ENCODE assay signal across 1 cellular context in the genomic region with DNA sequence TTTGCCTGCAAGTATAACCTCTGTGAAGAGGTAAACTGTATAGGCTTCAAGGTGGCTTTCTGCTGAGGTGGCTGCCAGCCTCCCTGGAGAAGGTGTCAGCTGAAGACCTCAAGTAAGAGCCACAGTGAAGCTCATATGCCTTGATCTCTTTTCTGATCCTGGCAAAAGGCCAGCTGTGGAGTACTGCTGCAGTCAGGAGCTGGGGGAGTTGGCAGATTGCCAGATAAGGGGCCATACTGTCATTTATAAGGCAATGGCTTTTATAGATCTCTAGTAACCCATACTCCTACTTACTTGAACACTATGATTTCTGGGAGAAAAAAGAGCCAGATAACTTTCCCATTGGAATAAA.
TF ChIP-seq lines count a peak whose summit lies in the region.

No MANE protein-coding gene starts in this region.

TF ChIP-seq in K562, 482 proteins besides CTCF, POLR2A, EP300 and RAD21 (continued from another document and continues in another):
- TF ChIP-seq E4F1 (CRISPR knock-in tag; IDR thresholded peaks at IDR 0.05; ENCODE audit: borderline replicate concordance) (no peak), REST (CRISPR knock-in tag; IDR thresholded peaks at IDR 0.05; ENCODE audit: low read depth) (no peak), MTA3 (IDR thresholded peaks at IDR 0.05; ENCODE audit: borderline replicate concordance) (no peak), KDM1A (IDR thresholded peaks at IDR 0.05) (peak in 1 of 2 experiments; percentile 23; a peak in 1 of 4 replicates), SPI1 (IDR thresholded peaks at IDR 0.05; ENCODE audit: borderline replicate concordance, low read depth, low read length) (no peak), GATAD2A (IDR thresholded peaks at IDR 0.05) (no peak), NFIX (CRISPR knock-in tag; IDR thresholded peaks at IDR 0.05; ENCODE audit: low read depth) (peak; percentile 100), SIN3A (IDR thresholded peaks at IDR 0.05; ENCODE audit: borderline replicate concordance in 2 of 2, control insufficient read depth in 1 of 2, low read depth in 2 of 2, low read length in 2 of 2) (no peak), RAD51 (IDR thresholded peaks at IDR 0.05; ENCODE audit: borderline replicate concordance, low read depth) (no peak), SAFB2 (IDR thresholded peaks at IDR 0.05; ENCODE audit: borderline replicate concordance, low read depth, low read length, severe bottlenecking) (no peak), EZH2 (IDR thresholded peaks at IDR 0.05; ENCODE audit: borderline replicate concordance, low read depth, low read length) (no peak), CHCHD3 (CRISPR knock-in tag; IDR thresholded peaks at IDR 0.05) (no peak), DPF2 (IDR thresholded peaks at IDR 0.05) (peak; percentile 61; the same call in 1 of the 2 replicates), STAG1 (CRISPR knock-in tag; IDR thresholded peaks at IDR 0.05; ENCODE audit: borderline replicate concordance) (no peak), ZNF354B (CRISPR knock-in tag; IDR thresholded peaks at IDR 0.05) (no peak), L3MBTL2 (IDR thresholded peaks at IDR 0.05) (peak; percentile 67), ARID1B (IDR thresholded peaks at IDR 0.05) (peak; percentile 38), GABPB2 (CRISPR knock-in tag; conservative IDR thresholded peaks at IDR 0.05) (no peak), CC2D1A (IDR thresholded peaks at IDR 0.05) (no peak), PCBP1 (IDR thresholded peaks at IDR 0.05; ENCODE audit: low read depth, low read length, poor library complexity, severe bottlenecking) (no peak), HMG20B (CRISPR knock-in tag; IDR thresholded peaks at IDR 0.05) (no peak), GATAD2B (IDR thresholded peaks at IDR 0.05; ENCODE audit: borderline replicate concordance) (peak; percentile 66), VEZF1 (CRISPR knock-in tag; IDR thresholded peaks at IDR 0.05) (peak; percentile 25; the same call in 1 of the 2 replicates), NCOA2 (IDR thresholded peaks at IDR 0.05; ENCODE audit: partially characterized antibody in 2 of 2) (peak in 1 of 2 experiments; percentile 83), ARID3B (CRISPR knock-in tag; IDR thresholded peaks at IDR 0.05; ENCODE audit: borderline replicate concordance) (no peak), PHB (CRISPR knock-in tag; IDR thresholded peaks at IDR 0.05) (no peak), DMBX1 (CRISPR knock-in tag; IDR thresholded peaks at IDR 0.05; ENCODE audit: borderline replicate concordance) (no peak), ZBTB11 (CRISPR knock-in tag; IDR thresholded peaks at IDR 0.05) (no peak), STAT5B (CRISPR knock-in tag; IDR thresholded peaks at IDR 0.05) (no peak), FOXP1 (CRISPR knock-in tag; IDR thresholded peaks at IDR 0.05) (no peak), TCFL5 (CRISPR knock-in tag; conservative IDR thresholded peaks at IDR 0.05) (no peak), PKNOX1 (IDR thresholded peaks at IDR 0.05) (peak; percentile 52; the same call in 1 of the 2 replicates), TAF7 (tag; IDR thresholded peaks at IDR 0.05) (no peak), KLF13 (tag; IDR thresholded peaks at IDR 0.05; ENCODE audit: borderline replicate concordance, low read depth) (no peak)
- TF ChIP-seq, protein P1, sequence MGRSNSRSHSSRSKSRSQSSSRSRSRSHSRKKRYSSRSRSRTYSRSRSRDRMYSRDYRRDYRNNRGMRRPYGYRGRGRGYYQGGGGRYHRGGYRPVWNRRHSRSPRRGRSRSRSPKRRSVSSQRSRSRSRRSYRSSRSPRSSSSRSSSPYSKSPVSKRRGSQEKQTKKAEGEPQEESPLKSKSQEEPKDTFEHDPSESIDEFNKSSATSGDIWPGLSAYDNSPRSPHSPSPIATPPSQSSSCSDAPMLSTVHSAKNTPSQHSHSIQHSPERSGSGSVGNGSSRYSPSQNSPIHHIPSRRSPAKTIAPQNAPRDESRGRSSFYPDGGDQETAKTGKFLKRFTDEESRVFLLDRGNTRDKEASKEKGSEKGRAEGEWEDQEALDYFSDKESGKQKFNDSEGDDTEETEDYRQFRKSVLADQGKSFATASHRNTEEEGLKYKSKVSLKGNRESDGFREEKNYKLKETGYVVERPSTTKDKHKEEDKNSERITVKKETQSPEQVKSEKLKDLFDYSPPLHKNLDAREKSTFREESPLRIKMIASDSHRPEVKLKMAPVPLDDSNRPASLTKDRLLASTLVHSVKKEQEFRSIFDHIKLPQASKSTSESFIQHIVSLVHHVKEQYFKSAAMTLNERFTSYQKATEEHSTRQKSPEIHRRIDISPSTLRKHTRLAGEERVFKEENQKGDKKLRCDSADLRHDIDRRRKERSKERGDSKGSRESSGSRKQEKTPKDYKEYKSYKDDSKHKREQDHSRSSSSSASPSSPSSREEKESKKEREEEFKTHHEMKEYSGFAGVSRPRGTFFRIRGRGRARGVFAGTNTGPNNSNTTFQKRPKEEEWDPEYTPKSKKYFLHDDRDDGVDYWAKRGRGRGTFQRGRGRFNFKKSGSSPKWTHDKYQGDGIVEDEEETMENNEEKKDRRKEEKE (IDR thresholded peaks at IDR 0.05; ENCODE audit: borderline replicate concordance in 1 of 2, control insufficient read depth in 1 of 2, low read depth in 2 of 2, low read length in 1 of 2): no peak
- TF ChIP-seq, protein P2, sequence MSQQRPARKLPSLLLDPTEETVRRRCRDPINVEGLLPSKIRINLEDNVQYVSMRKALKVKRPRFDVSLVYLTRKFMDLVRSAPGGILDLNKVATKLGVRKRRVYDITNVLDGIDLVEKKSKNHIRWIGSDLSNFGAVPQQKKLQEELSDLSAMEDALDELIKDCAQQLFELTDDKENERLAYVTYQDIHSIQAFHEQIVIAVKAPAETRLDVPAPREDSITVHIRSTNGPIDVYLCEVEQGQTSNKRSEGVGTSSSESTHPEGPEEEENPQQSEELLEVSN (IDR thresholded peaks at IDR 0.05; ENCODE audit: borderline replicate concordance in 1 of 2, extremely low read depth in 1 of 2, insufficient read depth in 1 of 2, insufficient read length in 1 of 2, low read depth in 1 of 2, low read length in 1 of 2, poor library complexity in 1 of 2, severe bottlenecking in 1 of 2): no peak
- TF ChIP-seq, protein P3, sequence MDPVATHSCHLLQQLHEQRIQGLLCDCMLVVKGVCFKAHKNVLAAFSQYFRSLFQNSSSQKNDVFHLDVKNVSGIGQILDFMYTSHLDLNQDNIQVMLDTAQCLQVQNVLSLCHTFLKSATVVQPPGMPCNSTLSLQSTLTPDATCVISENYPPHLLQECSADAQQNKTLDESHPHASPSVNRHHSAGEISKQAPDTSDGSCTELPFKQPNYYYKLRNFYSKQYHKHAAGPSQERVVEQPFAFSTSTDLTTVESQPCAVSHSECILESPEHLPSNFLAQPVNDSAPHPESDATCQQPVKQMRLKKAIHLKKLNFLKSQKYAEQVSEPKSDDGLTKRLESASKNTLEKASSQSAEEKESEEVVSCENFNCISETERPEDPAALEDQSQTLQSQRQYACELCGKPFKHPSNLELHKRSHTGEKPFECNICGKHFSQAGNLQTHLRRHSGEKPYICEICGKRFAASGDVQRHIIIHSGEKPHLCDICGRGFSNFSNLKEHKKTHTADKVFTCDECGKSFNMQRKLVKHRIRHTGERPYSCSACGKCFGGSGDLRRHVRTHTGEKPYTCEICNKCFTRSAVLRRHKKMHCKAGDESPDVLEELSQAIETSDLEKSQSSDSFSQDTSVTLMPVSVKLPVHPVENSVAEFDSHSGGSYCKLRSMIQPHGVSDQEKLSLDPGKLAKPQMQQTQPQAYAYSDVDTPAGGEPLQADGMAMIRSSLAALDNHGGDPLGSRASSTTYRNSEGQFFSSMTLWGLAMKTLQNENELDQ (CRISPR knock-in tag; IDR thresholded peaks at IDR 0.05; ENCODE audit: borderline replicate concordance): no peak
